1 cellular context compared by ENCODE assay signal in the genomic region with DNA sequence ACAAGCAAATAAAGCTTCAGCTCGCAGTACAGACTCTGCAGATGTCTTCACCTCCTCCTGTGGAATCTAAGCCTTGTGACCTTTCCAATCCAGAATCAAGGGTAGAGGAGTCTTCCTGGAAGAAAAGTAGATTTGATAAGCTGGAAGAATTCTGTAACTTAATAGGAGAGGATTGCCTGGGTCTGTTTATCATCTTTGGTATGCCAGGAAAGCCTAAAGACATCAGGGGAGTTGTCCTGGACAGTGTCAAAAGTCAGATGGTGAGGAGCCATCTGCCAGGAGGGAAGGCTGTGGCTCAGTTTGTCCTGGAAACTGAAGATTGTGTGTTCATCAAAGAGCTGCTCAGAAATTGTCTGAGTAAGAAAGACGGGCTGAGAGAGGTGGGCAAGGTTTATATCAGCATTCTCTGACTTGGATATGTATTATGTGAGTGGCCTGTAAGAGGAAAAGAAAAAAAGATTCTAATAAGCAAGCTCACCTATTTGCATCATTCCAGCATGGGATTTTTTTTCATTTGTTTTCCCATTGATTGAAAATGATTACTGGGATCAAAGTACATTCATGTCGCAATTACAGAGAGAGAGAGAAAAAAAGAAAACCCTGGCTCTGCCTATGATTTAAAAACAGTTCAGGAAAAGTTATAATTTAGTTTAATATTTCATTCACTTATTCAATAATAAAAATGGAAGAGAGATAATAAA.
TF ChIP-seq lines count a peak whose summit lies in the region.

No MANE protein-coding gene starts in this region.

TF ChIP-seq in HepG2, 621 proteins besides CTCF, POLR2A, EP300 and RAD21 (continued from another document and continues in another):
- no peak for TF ChIP-seq ZNF883 (CRISPR knock-in tag; IDR thresholded peaks at IDR 0.05; ENCODE audit: not compliant biosample characterization)
- TF ChIP-seq ZFP36L1 (CRISPR knock-in tag; IDR thresholded peaks at IDR 0.05), result no peak
- TF ChIP-seq, protein P1, sequence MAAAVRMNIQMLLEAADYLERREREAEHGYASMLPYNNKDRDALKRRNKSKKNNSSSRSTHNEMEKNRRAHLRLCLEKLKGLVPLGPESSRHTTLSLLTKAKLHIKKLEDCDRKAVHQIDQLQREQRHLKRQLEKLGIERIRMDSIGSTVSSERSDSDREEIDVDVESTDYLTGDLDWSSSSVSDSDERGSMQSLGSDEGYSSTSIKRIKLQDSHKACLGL (CRISPR knock-in tag; IDR thresholded peaks at IDR 0.05), result no peak
- TF ChIP-seq, protein P2, sequence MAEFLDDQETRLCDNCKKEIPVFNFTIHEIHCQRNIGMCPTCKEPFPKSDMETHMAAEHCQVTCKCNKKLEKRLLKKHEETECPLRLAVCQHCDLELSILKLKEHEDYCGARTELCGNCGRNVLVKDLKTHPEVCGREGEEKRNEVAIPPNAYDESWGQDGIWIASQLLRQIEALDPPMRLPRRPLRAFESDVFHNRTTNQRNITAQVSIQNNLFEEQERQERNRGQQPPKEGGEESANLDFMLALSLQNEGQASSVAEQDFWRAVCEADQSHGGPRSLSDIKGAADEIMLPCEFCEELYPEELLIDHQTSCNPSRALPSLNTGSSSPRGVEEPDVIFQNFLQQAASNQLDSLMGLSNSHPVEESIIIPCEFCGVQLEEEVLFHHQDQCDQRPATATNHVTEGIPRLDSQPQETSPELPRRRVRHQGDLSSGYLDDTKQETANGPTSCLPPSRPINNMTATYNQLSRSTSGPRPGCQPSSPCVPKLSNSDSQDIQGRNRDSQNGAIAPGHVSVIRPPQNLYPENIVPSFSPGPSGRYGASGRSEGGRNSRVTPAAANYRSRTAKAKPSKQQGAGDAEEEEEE (CRISPR knock-in tag; IDR thresholded peaks at IDR 0.05; ENCODE audit: borderline replicate concordance), result no peak
- TF ChIP-seq, protein P3, sequence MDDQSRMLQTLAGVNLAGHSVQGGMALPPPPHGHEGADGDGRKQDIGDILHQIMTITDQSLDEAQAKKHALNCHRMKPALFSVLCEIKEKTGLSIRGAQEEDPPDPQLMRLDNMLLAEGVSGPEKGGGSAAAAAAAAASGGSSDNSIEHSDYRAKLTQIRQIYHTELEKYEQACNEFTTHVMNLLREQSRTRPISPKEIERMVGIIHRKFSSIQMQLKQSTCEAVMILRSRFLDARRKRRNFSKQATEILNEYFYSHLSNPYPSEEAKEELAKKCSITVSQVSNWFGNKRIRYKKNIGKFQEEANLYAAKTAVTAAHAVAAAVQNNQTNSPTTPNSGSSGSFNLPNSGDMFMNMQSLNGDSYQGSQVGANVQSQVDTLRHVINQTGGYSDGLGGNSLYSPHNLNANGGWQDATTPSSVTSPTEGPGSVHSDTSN (CRISPR knock-in tag; IDR thresholded peaks at IDR 0.05; ENCODE audit: borderline replicate concordance), result no peak
- TF ChIP-seq ZNF546 (CRISPR knock-in tag; conservative IDR thresholded peaks at IDR 0.05), result no peak
- TF ChIP-seq ZSCAN22 (CRISPR knock-in tag; IDR thresholded peaks at IDR 0.05), result no peak
- TF ChIP-seq, protein P4, sequence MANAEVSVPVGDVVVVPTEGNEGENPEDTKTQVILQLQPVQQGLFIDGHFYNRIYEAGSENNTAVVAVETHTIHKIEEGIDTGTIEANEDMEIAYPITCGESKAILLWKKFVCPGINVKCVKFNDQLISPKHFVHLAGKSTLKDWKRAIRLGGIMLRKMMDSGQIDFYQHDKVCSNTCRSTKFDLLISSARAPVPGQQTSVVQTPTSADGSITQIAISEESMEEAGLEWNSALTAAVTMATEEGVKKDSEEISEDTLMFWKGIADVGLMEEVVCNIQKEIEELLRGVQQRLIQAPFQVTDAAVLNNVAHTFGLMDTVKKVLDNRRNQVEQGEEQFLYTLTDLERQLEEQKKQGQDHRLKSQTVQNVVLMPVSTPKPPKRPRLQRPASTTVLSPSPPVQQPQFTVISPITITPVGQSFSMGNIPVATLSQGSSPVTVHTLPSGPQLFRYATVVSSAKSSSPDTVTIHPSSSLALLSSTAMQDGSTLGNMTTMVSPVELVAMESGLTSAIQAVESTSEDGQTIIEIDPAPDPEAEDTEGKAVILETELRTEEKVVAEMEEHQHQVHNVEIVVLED (CRISPR knock-in tag; IDR thresholded peaks at IDR 0.05; ENCODE audit: borderline replicate concordance), result no peak
- no peak for TF ChIP-seq ZNF552 (CRISPR knock-in tag; IDR thresholded peaks at IDR 0.05; ENCODE audit: borderline replicate concordance)
- TF ChIP-seq ZNF547 (CRISPR knock-in tag; IDR thresholded peaks at IDR 0.05), result no peak
- no peak for TF ChIP-seq TARDBP (CRISPR knock-in tag; IDR thresholded peaks at IDR 0.05)
- peak; percentile 30; the same call in 1 of the 2 replicates for TF ChIP-seq HDAC2 (CRISPR knock-in tag; IDR thresholded peaks at IDR 0.05)
- no peak for TF ChIP-seq IRX3 (CRISPR knock-in tag; IDR thresholded peaks at IDR 0.05; ENCODE audit: borderline replicate concordance, low read depth)
- no peak for TF ChIP-seq SKI (IDR thresholded peaks at IDR 0.05; ENCODE audit: partially characterized antibody)
- TF ChIP-seq, protein P5, sequence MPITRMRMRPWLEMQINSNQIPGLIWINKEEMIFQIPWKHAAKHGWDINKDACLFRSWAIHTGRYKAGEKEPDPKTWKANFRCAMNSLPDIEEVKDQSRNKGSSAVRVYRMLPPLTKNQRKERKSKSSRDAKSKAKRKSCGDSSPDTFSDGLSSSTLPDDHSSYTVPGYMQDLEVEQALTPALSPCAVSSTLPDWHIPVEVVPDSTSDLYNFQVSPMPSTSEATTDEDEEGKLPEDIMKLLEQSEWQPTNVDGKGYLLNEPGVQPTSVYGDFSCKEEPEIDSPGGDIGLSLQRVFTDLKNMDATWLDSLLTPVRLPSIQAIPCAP (CRISPR knock-in tag; IDR thresholded peaks at IDR 0.05; ENCODE audit: low read depth), result no peak
- TF ChIP-seq KLF16 (CRISPR knock-in tag; IDR thresholded peaks at IDR 0.05), result 0 out of 4 replicates have a peak, but pooled peaks of 1 of the 2 experiments have one; percentile 24
- TF ChIP-seq, protein P6, sequence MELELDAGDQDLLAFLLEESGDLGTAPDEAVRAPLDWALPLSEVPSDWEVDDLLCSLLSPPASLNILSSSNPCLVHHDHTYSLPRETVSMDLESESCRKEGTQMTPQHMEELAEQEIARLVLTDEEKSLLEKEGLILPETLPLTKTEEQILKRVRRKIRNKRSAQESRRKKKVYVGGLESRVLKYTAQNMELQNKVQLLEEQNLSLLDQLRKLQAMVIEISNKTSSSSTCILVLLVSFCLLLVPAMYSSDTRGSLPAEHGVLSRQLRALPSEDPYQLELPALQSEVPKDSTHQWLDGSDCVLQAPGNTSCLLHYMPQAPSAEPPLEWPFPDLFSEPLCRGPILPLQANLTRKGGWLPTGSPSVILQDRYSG (CRISPR knock-in tag; IDR thresholded peaks at IDR 0.05), result no peak
- TF ChIP-seq PRPF4 (IDR thresholded peaks at IDR 0.05; ENCODE audit: low read depth, low read length, poor library complexity, severe bottlenecking), result no peak
- TF ChIP-seq, protein P7, sequence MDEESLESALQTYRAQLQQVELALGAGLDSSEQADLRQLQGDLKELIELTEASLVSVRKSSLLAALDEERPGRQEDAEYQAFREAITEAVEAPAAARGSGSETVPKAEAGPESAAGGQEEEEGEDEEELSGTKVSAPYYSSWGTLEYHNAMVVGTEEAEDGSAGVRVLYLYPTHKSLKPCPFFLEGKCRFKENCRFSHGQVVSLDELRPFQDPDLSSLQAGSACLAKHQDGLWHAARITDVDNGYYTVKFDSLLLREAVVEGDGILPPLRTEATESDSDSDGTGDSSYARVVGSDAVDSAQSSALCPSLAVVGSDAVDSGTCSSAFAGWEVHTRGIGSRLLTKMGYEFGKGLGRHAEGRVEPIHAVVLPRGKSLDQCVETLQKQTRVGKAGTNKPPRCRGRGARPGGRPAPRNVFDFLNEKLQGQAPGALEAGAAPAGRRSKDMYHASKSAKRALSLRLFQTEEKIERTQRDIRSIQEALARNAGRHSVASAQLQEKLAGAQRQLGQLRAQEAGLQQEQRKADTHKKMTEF (CRISPR knock-in tag; IDR thresholded peaks at IDR 0.05), result peak; percentile 31; the same call in 1 of the 2 replicates
- TF ChIP-seq, protein P8, sequence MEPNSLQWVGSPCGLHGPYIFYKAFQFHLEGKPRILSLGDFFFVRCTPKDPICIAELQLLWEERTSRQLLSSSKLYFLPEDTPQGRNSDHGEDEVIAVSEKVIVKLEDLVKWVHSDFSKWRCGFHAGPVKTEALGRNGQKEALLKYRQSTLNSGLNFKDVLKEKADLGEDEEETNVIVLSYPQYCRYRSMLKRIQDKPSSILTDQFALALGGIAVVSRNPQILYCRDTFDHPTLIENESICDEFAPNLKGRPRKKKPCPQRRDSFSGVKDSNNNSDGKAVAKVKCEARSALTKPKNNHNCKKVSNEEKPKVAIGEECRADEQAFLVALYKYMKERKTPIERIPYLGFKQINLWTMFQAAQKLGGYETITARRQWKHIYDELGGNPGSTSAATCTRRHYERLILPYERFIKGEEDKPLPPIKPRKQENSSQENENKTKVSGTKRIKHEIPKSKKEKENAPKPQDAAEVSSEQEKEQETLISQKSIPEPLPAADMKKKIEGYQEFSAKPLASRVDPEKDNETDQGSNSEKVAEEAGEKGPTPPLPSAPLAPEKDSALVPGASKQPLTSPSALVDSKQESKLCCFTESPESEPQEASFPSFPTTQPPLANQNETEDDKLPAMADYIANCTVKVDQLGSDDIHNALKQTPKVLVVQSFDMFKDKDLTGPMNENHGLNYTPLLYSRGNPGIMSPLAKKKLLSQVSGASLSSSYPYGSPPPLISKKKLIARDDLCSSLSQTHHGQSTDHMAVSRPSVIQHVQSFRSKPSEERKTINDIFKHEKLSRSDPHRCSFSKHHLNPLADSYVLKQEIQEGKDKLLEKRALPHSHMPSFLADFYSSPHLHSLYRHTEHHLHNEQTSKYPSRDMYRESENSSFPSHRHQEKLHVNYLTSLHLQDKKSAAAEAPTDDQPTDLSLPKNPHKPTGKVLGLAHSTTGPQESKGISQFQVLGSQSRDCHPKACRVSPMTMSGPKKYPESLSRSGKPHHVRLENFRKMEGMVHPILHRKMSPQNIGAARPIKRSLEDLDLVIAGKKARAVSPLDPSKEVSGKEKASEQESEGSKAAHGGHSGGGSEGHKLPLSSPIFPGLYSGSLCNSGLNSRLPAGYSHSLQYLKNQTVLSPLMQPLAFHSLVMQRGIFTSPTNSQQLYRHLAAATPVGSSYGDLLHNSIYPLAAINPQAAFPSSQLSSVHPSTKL (CRISPR knock-in tag; IDR thresholded peaks at IDR 0.05), result peak; percentile 69
- TF ChIP-seq, protein P9, sequence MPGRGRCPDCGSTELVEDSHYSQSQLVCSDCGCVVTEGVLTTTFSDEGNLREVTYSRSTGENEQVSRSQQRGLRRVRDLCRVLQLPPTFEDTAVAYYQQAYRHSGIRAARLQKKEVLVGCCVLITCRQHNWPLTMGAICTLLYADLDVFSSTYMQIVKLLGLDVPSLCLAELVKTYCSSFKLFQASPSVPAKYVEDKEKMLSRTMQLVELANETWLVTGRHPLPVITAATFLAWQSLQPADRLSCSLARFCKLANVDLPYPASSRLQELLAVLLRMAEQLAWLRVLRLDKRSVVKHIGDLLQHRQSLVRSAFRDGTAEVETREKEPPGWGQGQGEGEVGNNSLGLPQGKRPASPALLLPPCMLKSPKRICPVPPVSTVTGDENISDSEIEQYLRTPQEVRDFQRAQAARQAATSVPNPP (CRISPR knock-in tag; IDR thresholded peaks at IDR 0.05), result no peak
- TF ChIP-seq, protein P10, sequence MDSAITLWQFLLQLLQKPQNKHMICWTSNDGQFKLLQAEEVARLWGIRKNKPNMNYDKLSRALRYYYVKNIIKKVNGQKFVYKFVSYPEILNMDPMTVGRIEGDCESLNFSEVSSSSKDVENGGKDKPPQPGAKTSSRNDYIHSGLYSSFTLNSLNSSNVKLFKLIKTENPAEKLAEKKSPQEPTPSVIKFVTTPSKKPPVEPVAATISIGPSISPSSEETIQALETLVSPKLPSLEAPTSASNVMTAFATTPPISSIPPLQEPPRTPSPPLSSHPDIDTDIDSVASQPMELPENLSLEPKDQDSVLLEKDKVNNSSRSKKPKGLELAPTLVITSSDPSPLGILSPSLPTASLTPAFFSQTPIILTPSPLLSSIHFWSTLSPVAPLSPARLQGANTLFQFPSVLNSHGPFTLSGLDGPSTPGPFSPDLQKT (CRISPR knock-in tag; IDR thresholded peaks at IDR 0.05; ENCODE audit: borderline replicate concordance), result no peak
- no peak for TF ChIP-seq ZNF33B (CRISPR knock-in tag; IDR thresholded peaks at IDR 0.05)
- TF ChIP-seq, protein P11, sequence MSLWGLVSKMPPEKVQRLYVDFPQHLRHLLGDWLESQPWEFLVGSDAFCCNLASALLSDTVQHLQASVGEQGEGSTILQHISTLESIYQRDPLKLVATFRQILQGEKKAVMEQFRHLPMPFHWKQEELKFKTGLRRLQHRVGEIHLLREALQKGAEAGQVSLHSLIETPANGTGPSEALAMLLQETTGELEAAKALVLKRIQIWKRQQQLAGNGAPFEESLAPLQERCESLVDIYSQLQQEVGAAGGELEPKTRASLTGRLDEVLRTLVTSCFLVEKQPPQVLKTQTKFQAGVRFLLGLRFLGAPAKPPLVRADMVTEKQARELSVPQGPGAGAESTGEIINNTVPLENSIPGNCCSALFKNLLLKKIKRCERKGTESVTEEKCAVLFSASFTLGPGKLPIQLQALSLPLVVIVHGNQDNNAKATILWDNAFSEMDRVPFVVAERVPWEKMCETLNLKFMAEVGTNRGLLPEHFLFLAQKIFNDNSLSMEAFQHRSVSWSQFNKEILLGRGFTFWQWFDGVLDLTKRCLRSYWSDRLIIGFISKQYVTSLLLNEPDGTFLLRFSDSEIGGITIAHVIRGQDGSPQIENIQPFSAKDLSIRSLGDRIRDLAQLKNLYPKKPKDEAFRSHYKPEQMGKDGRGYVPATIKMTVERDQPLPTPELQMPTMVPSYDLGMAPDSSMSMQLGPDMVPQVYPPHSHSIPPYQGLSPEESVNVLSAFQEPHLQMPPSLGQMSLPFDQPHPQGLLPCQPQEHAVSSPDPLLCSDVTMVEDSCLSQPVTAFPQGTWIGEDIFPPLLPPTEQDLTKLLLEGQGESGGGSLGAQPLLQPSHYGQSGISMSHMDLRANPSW (CRISPR knock-in tag; IDR thresholded peaks at IDR 0.05; ENCODE audit: borderline replicate concordance), result no peak
- TF ChIP-seq ZNF878 (CRISPR knock-in tag; IDR thresholded peaks at IDR 0.05), result no peak; the same call in 1 of the 2 replicates
- TF ChIP-seq, protein P12, sequence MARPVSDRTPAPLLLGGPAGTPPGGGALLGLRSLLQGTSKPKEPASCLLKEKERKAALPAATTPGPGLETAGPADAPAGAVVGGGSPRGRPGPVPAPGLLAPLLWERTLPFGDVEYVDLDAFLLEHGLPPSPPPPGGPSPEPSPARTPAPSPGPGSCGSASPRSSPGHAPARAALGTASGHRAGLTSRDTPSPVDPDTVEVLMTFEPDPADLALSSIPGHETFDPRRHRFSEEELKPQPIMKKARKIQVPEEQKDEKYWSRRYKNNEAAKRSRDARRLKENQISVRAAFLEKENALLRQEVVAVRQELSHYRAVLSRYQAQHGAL (CRISPR knock-in tag; IDR thresholded peaks at IDR 0.05; ENCODE audit: not compliant biosample characterization), result no peak
- TF ChIP-seq, protein P13, sequence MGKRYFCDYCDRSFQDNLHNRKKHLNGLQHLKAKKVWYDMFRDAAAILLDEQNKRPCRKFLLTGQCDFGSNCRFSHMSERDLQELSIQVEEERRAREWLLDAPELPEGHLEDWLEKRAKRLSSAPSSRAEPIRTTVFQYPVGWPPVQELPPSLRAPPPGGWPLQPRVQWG (CRISPR knock-in tag; IDR thresholded peaks at IDR 0.05; ENCODE audit: borderline replicate concordance, low read depth), result no peak
- TF ChIP-seq TP53 (CRISPR knock-in tag; conservative IDR thresholded peaks at IDR 0.05), result no peak
- TF ChIP-seq TBX3 (IDR thresholded peaks at IDR 0.05; ENCODE audit: borderline replicate concordance), result no peak
- TF ChIP-seq NR2F1 (CRISPR knock-in tag; IDR thresholded peaks at IDR 0.05), result no peak
- no peak for TF ChIP-seq HHEX (CRISPR knock-in tag; IDR thresholded peaks at IDR 0.05)
- TF ChIP-seq SYNCRIP (IDR thresholded peaks at IDR 0.05; ENCODE audit: insufficient read depth, low read depth, low read length), result no peak
- TF ChIP-seq ZFP1 (CRISPR knock-in tag; IDR thresholded peaks at IDR 0.05), result no peak
- no peak for TF ChIP-seq HMGA1 (CRISPR knock-in tag; conservative IDR thresholded peaks at IDR 0.05)
- TF ChIP-seq GATAD1 (CRISPR knock-in tag; IDR thresholded peaks at IDR 0.05), result no peak
- no peak for TF ChIP-seq NFKB2 (CRISPR knock-in tag; IDR thresholded peaks at IDR 0.05; ENCODE audit: borderline replicate concordance)
- no peak for TF ChIP-seq RELA (CRISPR knock-in tag; IDR thresholded peaks at IDR 0.05)
- TF ChIP-seq ELF4 (CRISPR knock-in tag; IDR thresholded peaks at IDR 0.05; ENCODE audit: borderline replicate concordance), result no peak
